In genomic region chr20:10652660-10653191, GRCh38 we compare ENCODE assay signal across 14 cellular contexts. TPM values are rescaled to one million over a fixed set of nuclear protein-coding genes. Genes with fewer than 3 reads are reported as not detected.
DNase-seq lines count a peak whose midpoint lies in the region; ATAC-seq, FAIRE-seq and TF ChIP-seq lines count a peak whose summit lies in the region.
"Had no signal": no experiment of that assay in that cellular context is flagged by ENCODE, and none has a peak within 500 bp of the region (broad histone marks: within the 10 kb centered on the region; RNA-seq: fewer than 3 reads in every experiment).

No MANE protein-coding gene starts in this region.

- intact Hi-C loops in Right ventricle myocardium inferior (cut with DNase I): loop anchor here (5.0 kb wide), 1 partner anchor 40 kb away; no protein-coding TSS in a partner anchor
- intact Hi-C loops in cardiac septum (cut with DNase I): no loop called here
- intact Hi-C loops in left ventricle myocardium superior (cut with micrococcal nuclease): loop anchor here (5.0 kb wide), 1 partner anchor 620 kb away; no protein-coding TSS in a partner anchor
- intact Hi-C loops in vagina (cut with DNase I): no loop called here

- TF ChIP-seq POLR2A in vagina (IDR thresholded peaks at IDR 0.05): no peak
- TF ChIP-seq POLR2A in GM12892 (IDR thresholded peaks at IDR 0.05; ENCODE audit: low read depth, low read length): no peak

- no peaks in the 10 kb centered on the region for H3K27me3 Mint-ChIP-seq in progenitor cell of endocrine pancreas

- no peak for TF ChIP-seq CTCF in progenitor cell of endocrine pancreas (IDR thresholded peaks at IDR 0.05; ENCODE audit: unreplicated experiment)
- no peak for TF ChIP-seq CTCF in vagina (IDR thresholded peaks at IDR 0.05)

- no peak overlapping the region for H3K4me3 Mint-ChIP-seq in progenitor cell of endocrine pancreas (ENCODE audit: low read depth)
- H3K4me3 Mint-ChIP-seq: activated T-cell treated with anti-CD3 and anti-CD28 coated beads, Interleukin-2, amount 50 U/mL, for 24 hours had no signal

- peaks cover 87% of the 10 kb centered on the region for H3K4me1 ChIP-seq in vagina

- peaks cover 0 to 72% of the 10 kb centered on the region in 2 donors for H3K36me3 ChIP-seq in vagina
- H3K36me3 ChIP-seq: WERI-Rb-1 had no signal

- FAIRE-seq in GM12892 (lab: Jason Lieb, UNC): no peak

- peak overlapping the region; percentile 97 for H3K27ac ChIP-seq in vagina
- H3K27ac ChIP-seq: SJSA1, WERI-Rb-1 had no signal

- no peak for DNase-seq in Right ventricle myocardium inferior (ENCODE audit: missing footprints)
- no peak for DNase-seq in cardiac septum (ENCODE audit: low spot score)
- no peak for DNase-seq in left ventricle myocardium superior
- DNase-seq in progenitor cell of endocrine pancreas (ENCODE audit: low spot score, unreplicated experiment): no peak
- no peak for DNase-seq in vagina (ENCODE audit: extremely low spot score in 2 of 2)
- DNase-seq in GM12892 (ENCODE audit: insufficient read length): no peak
- no peak for DNase-seq in NCI-H1092 treated with DMSO at 0.1 percent for 48 hours (lab: John Stamatoyannopoulos, UW)
- DNase-seq: ACHN; activated T-cell treated with anti-CD3 and anti-CD28 coated beads, Interleukin-2, amount 50 U/mL, for 24 hours; NCI-H510A treated with DMSO at 0.1 percent for 48 hours had no signal

- no peaks in the 10 kb centered on the region for H3K9me3 Mint-ChIP-seq in progenitor cell of endocrine pancreas (ENCODE audit: low read depth)
- H3K9me3 Mint-ChIP-seq: activated T-cell treated with anti-CD3 and anti-CD28 coated beads, Interleukin-2, amount 50 U/mL, for 24 hours had no signal

- H3K27ac Mint-ChIP-seq in progenitor cell of endocrine pancreas: peak overlapping the region; percentile 88
- H3K27ac Mint-ChIP-seq: activated T-cell treated with anti-CD3 and anti-CD28 coated beads, Interleukin-2, amount 50 U/mL, for 24 hours had no signal

- H3K36me3 Mint-ChIP-seq in progenitor cell of endocrine pancreas (ENCODE audit: insufficient read depth): peaks cover 63% of the 10 kb centered on the region

- no peaks in the 10 kb centered on the region for H3K9me3 ChIP-seq in vagina
- H3K9me3 ChIP-seq: SJSA1, testis had no signal

- H3K4me3 ChIP-seq in vagina: peak overlapping the region in 1 of 2 donors; percentile 3
- H3K4me3 ChIP-seq: SJSA1, testis had no signal

- H3K4me1 Mint-ChIP-seq in progenitor cell of endocrine pancreas (ENCODE audit: low read depth): peaks cover 52% of the 10 kb centered on the region

- no peaks in the 10 kb centered on the region for H3K27me3 ChIP-seq in vagina
- H3K27me3 ChIP-seq: SJSA1, testis had no signal

- ATAC-seq in Right ventricle myocardium inferior (peak; percentile 44), left ventricle myocardium superior (peak; percentile 52), HG02623 (IDR thresholded peaks at IDR 0.05; ENCODE audit: unreplicated experiment) (no peak)

RNA-seq across cellular contexts. Expression of gene JAG1, which starts 21.1 kb away (rescaled TPM):
- 24.4 TPM for total RNA-seq in Right ventricle myocardium inferior
- total RNA-seq in cardiac septum: 42.1 TPM
- 17.0 TPM for total RNA-seq in left ventricle myocardium superior
- total RNA-seq in progenitor cell of endocrine pancreas: 260 and 277 TPM in 2 replicates
- 185 TPM for total RNA-seq in vagina
- polyA plus RNA-seq in GM12892 (2012; ENCODE audit: missing spikeins): 0.83 TPM

Comparison
In these comparisons a context has a peak if more than half of its experiments do, and no peak if none do; other contexts are left out.
1. intact Hi-C loops: an anchor here in Right ventricle myocardium inferior (5.0 kb wide) and left ventricle myocardium superior (5.0 kb wide); none called in cardiac septum and vagina.